ENCODE assay signal across 1 cellular context in genomic region chr3:159882367-159882766, GRCh38.
TF ChIP-seq lines count a peak whose summit lies in the region.

No MANE protein-coding gene starts in this region.

TF ChIP-seq in H1, 55 proteins besides CTCF, POLR2A, EP300 and RAD21:
- TF ChIP-seq NRF1 (IDR thresholded peaks at IDR 0.05; ENCODE audit: low read depth, low read length) (no peak), GTF2F1 (IDR thresholded peaks at IDR 0.05; ENCODE audit: borderline replicate concordance, low read depth, low read length) (no peak), BRCA1 (IDR thresholded peaks at IDR 0.05; ENCODE audit: low read depth, low read length) (no peak), SIX5 (IDR thresholded peaks at IDR 0.05; ENCODE audit: low read depth, low read length) (no peak), TBP (IDR thresholded peaks at IDR 0.05; ENCODE audit: low read depth, low read length) (no peak), TAF1 (IDR thresholded peaks at IDR 0.05; ENCODE audit: low read depth, low read length) (no peak), POLR2AphosphoS5 (IDR thresholded peaks at IDR 0.05; ENCODE audit: low read depth, low read length) (no peak), SRF (IDR thresholded peaks at IDR 0.05; ENCODE audit: low read depth, low read length) (no peak), EGR1 (IDR thresholded peaks at IDR 0.05; ENCODE audit: borderline replicate concordance, low read depth, low read length) (no peak), CREB1 (IDR thresholded peaks at IDR 0.05) (no peak)
- TF ChIP-seq, protein P1, sequence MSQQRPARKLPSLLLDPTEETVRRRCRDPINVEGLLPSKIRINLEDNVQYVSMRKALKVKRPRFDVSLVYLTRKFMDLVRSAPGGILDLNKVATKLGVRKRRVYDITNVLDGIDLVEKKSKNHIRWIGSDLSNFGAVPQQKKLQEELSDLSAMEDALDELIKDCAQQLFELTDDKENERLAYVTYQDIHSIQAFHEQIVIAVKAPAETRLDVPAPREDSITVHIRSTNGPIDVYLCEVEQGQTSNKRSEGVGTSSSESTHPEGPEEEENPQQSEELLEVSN (IDR thresholded peaks at IDR 0.05) = no peak
